8 cellular contexts compared by ENCODE assay signal in the genomic region with DNA sequence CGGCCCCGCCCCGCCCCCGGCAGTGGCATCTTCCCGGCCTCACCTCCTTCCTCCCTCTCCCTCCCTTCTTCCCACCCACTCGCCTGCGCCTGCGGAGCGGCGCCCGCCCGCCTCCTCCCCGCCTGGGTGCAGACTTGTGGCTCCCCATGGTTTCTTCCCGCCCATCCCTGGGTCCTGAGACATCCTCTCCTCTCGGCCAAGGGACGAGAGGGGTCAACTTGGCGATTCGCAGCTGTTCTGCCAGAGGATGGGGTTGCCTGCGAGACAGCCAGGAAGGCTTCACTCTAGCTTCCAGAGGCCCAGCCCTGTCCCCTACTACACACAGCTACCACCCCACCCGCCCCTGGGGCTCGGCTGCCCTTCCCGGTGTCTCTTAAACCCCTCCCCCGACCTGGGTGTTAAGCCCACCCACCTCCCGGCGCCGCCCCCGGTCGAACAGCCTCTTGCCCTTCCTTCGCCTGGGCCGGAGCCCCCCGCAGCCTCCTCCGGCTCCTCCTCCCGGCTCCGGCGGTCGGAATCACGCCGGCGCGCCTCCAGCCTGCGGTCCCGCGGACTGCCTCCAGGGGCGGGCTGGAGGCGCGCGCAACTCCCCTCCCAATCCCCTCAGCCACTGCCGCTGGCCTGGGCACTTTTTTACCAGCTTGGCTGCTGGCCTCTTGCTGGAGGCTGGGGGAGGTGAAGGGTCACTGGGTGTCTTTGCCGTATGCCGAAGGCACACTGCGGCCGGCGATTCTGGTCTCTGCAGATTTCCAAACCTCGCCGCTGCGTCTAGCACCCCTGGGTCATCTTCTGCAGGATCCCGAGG. TPM values are rescaled to one million over a fixed set of nuclear protein-coding genes. Genes with fewer than 3 reads are reported as not detected.
DNase-seq lines count a peak whose midpoint lies in the region; ATAC-seq and TF ChIP-seq lines count a peak whose summit lies in the region.

No MANE protein-coding gene starts in this region.

- ATAC-seq in HG03457 (IDR thresholded peaks at IDR 0.05; ENCODE audit: unreplicated experiment) (peak; percentile 37), memory B cell (ENCODE audit: low read depth) (peak; percentile 18)

- H3K27me3 ChIP-seq in BJ (ENCODE audit: control insufficient read depth, insufficient read depth, low read length), result no peaks in the 10 kb centered on the region

- H3K4me3 ChIP-seq in BJ (ENCODE audit: low read depth, low read length), result peak overlapping the region; percentile 84

- peak overlapping the region; percentile 97 for H3K27ac Mint-ChIP-seq in memory B cell

- no peaks in the 10 kb centered on the region for H3K36me3 ChIP-seq in BJ (ENCODE audit: control insufficient read depth, insufficient read depth, low read length)

- H3K4me1 Mint-ChIP-seq in memory B cell, result peaks cover 41% of the 10 kb centered on the region

- H3K4me3 Mint-ChIP-seq in memory B cell, result peak overlapping the region; percentile 97

- POLR2A ChIA-PET in BJ (lab: Charles Lee), result interaction anchor here (0.6 to 0.9 kb wide), 2 partner anchors 156 to 195 kb away, joined by 3 to 11 read pairs; a partner anchor contains a TSS

- H3K9me3 Mint-ChIP-seq in memory B cell, result no peaks in the 10 kb centered on the region

- CTCF ChIA-PET in BJ (lab: Yijun Ruan, JAX), result interaction anchor here (0.7 to 8.5 kb wide), 27 partner anchors 9 to 160 kb away, joined by 3 to 51 read pairs (median 4); a partner anchor contains a TSS

- peaks cover 2% of the 10 kb centered on the region for H3K36me3 Mint-ChIP-seq in memory B cell

- TF ChIP-seq CTCF in BJ (IDR thresholded peaks at IDR 0.05; ENCODE audit: insufficient read depth, low read depth, low read length), result peak; percentile 72

- DNase-seq in BJ (ENCODE audit: low read depth), result peak; percentile 52
- DNase-seq in GM19240 (ENCODE audit: insufficient read length, low spot score), result peak; percentile 77
- peak; percentile 77 for DNase-seq in NCI-H774 (lab: John Stamatoyannopoulos, UW)
- peak; percentile 93 for DNase-seq in activated CD8-positive, alpha-beta memory T cell treated with anti-CD3 and anti-CD28 coated beads for 24 hours
- DNase-seq in effector CD8-positive, alpha-beta T cell (lab: John Stamatoyannopoulos, UW), result peak; percentile 65
- peak; percentile 61 to 75 for DNase-seq in memory B cell (ENCODE audit: low spot score in 2 of 2)
- peak; percentile 56 for DNase-seq in stimulated activated CD8-positive, alpha-beta memory T cell treated with anti-CD3 and anti-CD28 coated beads, Interleukin-12 subunit alpha, Interleukin-12 subunit beta, amount 100 ng/mL, for 1 hour (ENCODE audit: low read depth)

- no peaks in the 10 kb centered on the region for H3K27me3 Mint-ChIP-seq in memory B cell

RNA-seq across cellular contexts. Expression of a gene that starts 1.9 kb away (rescaled TPM):
- polyA plus RNA-seq in BJ (2011; rRNA removed), result 12.5 and 15.5 TPM in 2 replicates
- polyA minus RNA-seq in BJ (2011; rRNA and poly(A)+ RNA removed), result 18.5 and 23.4 TPM in 2 replicates

Comparison
In these comparisons a context has a peak if more than half of its experiments do, and no peak if none do; other contexts are left out.
1. Peak in every context shown above with its lines: DNase-seq, ATAC-seq and H3K4me3 ChIP-seq.